2 cellular contexts compared by ENCODE assay signal in genomic region chr6:27977387-27977786, GRCh38.
TF ChIP-seq lines count a peak whose summit lies in the region.

No MANE protein-coding gene starts in this region.

TF ChIP-seq in K562, 482 proteins besides CTCF, POLR2A, EP300 and RAD21 (continued from another document and continues in another):
- TF ChIP-seq ZNF592 (IDR thresholded peaks at IDR 0.05) = no peak
- no peak for TF ChIP-seq ZBTB49 (CRISPR knock-in tag; IDR thresholded peaks at IDR 0.05; ENCODE audit: borderline replicate concordance)
- TF ChIP-seq TFAP4 (CRISPR knock-in tag; IDR thresholded peaks at IDR 0.05; ENCODE audit: borderline replicate concordance) = peak; percentile 95
- no peak for TF ChIP-seq THRB (CRISPR knock-in tag; conservative IDR thresholded peaks at IDR 0.05)
- TF ChIP-seq RB1 (IDR thresholded peaks at IDR 0.05; ENCODE audit: low read depth) = no peak
- no peak for TF ChIP-seq HSF4 (CRISPR knock-in tag; IDR thresholded peaks at IDR 0.05; ENCODE audit: borderline replicate concordance)
- TF ChIP-seq ZNF395 (CRISPR knock-in tag; IDR thresholded peaks at IDR 0.05) = 0 out of 2 replicates have a peak, but pooled peaks have one; percentile 42
- TF ChIP-seq LCOR (CRISPR knock-in tag; IDR thresholded peaks at IDR 0.05) = no peak
- TF ChIP-seq DPF2 (IDR thresholded peaks at IDR 0.05) = peak; percentile 33; the same call in 1 of the 2 replicates
- TF ChIP-seq ZNF239 (CRISPR knock-in tag; IDR thresholded peaks at IDR 0.05) = peak; percentile 69
- no peak for TF ChIP-seq ZNF274 (IDR thresholded peaks at IDR 0.05; ENCODE audit: borderline replicate concordance, low read depth, low read length)
- TF ChIP-seq CHD1 (IDR thresholded peaks at IDR 0.05; ENCODE audit: low read length) = no peak
- TF ChIP-seq CBFA2T3 (IDR thresholded peaks at IDR 0.05) = peak; percentile 64
- no peak for TF ChIP-seq FOXO4 (CRISPR knock-in tag; IDR thresholded peaks at IDR 0.05)
- 0 out of 2 replicates have a peak, but pooled peaks have one; percentile 20 for TF ChIP-seq ZEB2 (IDR thresholded peaks at IDR 0.05)

TF ChIP-seq in neural cell, 6 proteins besides CTCF, POLR2A, EP300 and RAD21 (continued from another document):
- peak; percentile 11 for TF ChIP-seq POLR2AphosphoS5 (IDR thresholded peaks at IDR 0.05)
